In genomic region chr7:20330176-20330796, GRCh38 we compare ENCODE assay signal across 8 cellular contexts. TPM values are rescaled to one million over a fixed set of nuclear protein-coding genes. Genes with fewer than 3 reads are reported as not detected.
DNase-seq lines count a peak whose midpoint lies in the region; ATAC-seq, FAIRE-seq and TF ChIP-seq lines count a peak whose summit lies in the region.

No MANE protein-coding gene starts in this region.

- WGBS in tibial nerve, 2 donors: 1 to 2% methylated on average over 33 of the region's 42 CpGs

- DNase-seq in CD8-positive, alpha-beta T cell: peak in 1 of 7 experiments; percentile 5
- DNase-seq in GM19239 (ENCODE audit: insufficient read length, low spot score) (peak; percentile 34), NCI-H774 (lab: John Stamatoyannopoulos, UW) (peak; percentile 55), globus pallidus (ENCODE audit: low spot score) (peak; percentile 94), tibial nerve (ENCODE audit: low spot score in 2 of 2) (peak; percentile 81 to 89)
- DNase-seq in activated naive CD4-positive, alpha-beta T cell treated with Interleukin-2 at 50 U/mL for 16 hours: peak; percentile 65

- peak overlapping the region; percentile 73 for H3K4me3 Mint-ChIP-seq in CD8-positive, alpha-beta T cell

- FAIRE-seq in GM19239 (lab: Jason Lieb, UNC): peak; percentile 94

- H3K27ac Mint-ChIP-seq in CD8-positive, alpha-beta T cell: peak overlapping the region; percentile 18

- peaks cover 21% of the 10 kb centered on the region for H3K4me1 Mint-ChIP-seq in CD8-positive, alpha-beta T cell (ENCODE audit: low read depth)

- ATAC-seq in CD8-positive, alpha-beta T cell: no peak
- ATAC-seq in HG03342 (IDR thresholded peaks at IDR 0.05; ENCODE audit: unreplicated experiment): peak; percentile 55

- TF ChIP-seq POLR2A in tibial nerve (IDR thresholded peaks at IDR 0.05): peak; percentile 31 to 60

- no peaks in the 10 kb centered on the region for H3K36me3 Mint-ChIP-seq in CD8-positive, alpha-beta T cell

- no peaks in the 10 kb centered on the region for H3K9me3 ChIP-seq in CD8-positive, alpha-beta T cell (ENCODE audit: low read length)
- H3K9me3 ChIP-seq in neutrophil: no peaks in the 10 kb centered on the region
- H3K9me3 ChIP-seq in tibial nerve: no peaks in the 10 kb centered on the region

- no peak for TF ChIP-seq CTCF in CD8-positive, alpha-beta T cell (IDR thresholded peaks at IDR 0.05)
- TF ChIP-seq CTCF in neutrophil (IDR thresholded peaks at IDR 0.05) (no peak), tibial nerve (IDR thresholded peaks at IDR 0.05) (peak in 1 of 5 experiments; percentile 7)

- H3K4me3 ChIP-seq in CD8-positive, alpha-beta T cell (ENCODE audit: low read depth, low read length): no peak overlapping the region
- peak overlapping the region; percentile 25 to 52 for H3K4me3 ChIP-seq in neutrophil (ENCODE audit: low read depth in 1 of 2, low read length in 1 of 2)
- peak overlapping the region; percentile 66 to 87 (median 85) for H3K4me3 ChIP-seq in tibial nerve

- intact Hi-C loops in CD8-positive, alpha-beta T cell (cut with DNase I, micrococcal nuclease): no loop called here

- no peaks in the 10 kb centered on the region for H3K36me3 ChIP-seq in CD8-positive, alpha-beta T cell (ENCODE audit: insufficient read depth, low read length)
- H3K36me3 ChIP-seq in neutrophil: no peaks in the 10 kb centered on the region
- no peaks in the 10 kb centered on the region for H3K36me3 ChIP-seq in tibial nerve

- no peaks in the 10 kb centered on the region for H3K9me3 Mint-ChIP-seq in CD8-positive, alpha-beta T cell

- no peak overlapping the region for H3K27ac ChIP-seq in CD8-positive, alpha-beta T cell (ENCODE audit: low read depth, low read length)
- H3K27ac ChIP-seq in neutrophil (no peak overlapping the region), tibial nerve (peak overlapping the region; percentile 92 to 98 (median 96))

- peaks cover 12% of the 10 kb centered on the region for H3K4me1 ChIP-seq in CD8-positive, alpha-beta T cell (ENCODE audit: insufficient read depth, low read length)
- peaks cover 21 to 24% of the 10 kb centered on the region in 2 experiments for H3K4me1 ChIP-seq in neutrophil (ENCODE audit: control insufficient read depth in 1 of 2, insufficient read depth in 1 of 2, low read depth in 1 of 2, low read length in 1 of 2)
- peaks cover 0 to 15% (median 3%) of the 10 kb centered on the region in 4 donors for H3K4me1 ChIP-seq in tibial nerve

- TF ChIP-seq EP300 in tibial nerve (IDR thresholded peaks at IDR 0.05): peak; percentile 32 to 91

- CTCF ChIA-PET in CD8-positive, alpha-beta T cell (lab: Charles Lee): no interaction called here

- peaks cover 4% of the 10 kb centered on the region for H3K27me3 ChIP-seq in CD8-positive, alpha-beta T cell (ENCODE audit: insufficient read depth, low read length)
- peaks cover 77% of the 10 kb centered on the region for H3K27me3 ChIP-seq in neutrophil
- H3K27me3 ChIP-seq in tibial nerve: no peaks in the 10 kb centered on the region

- H3K27me3 Mint-ChIP-seq in CD8-positive, alpha-beta T cell (ENCODE audit: low read depth): peaks cover 28% of the 10 kb centered on the region

- POLR2A ChIA-PET in CD8-positive, alpha-beta T cell (lab: Charles Lee): no interaction called here

RNA-seq across cellular contexts. Expression of gene ITGB8, which starts 0.4 kb away (rescaled TPM):
- not detected for total RNA-seq in CD8-positive, alpha-beta T cell
- 100 to 1,000 TPM; 199 to 606 (median 388) TPM for total RNA-seq in tibial nerve

Comparison
In these comparisons a context has a peak if more than half of its experiments do, and no peak if none do; other contexts are left out.
1. H3K27ac ChIP-seq: peak in tibial nerve (4 of 4); none in CD8-positive, alpha-beta T cell (single experiment) and neutrophil (single experiment).
2. RNA of gene ITGB8, which starts 0.4 kb away (total RNA-seq): 199 to 606 TPM in tibial nerve; not detected in CD8-positive, alpha-beta T cell; every median in the first group is over 100 times any median in the second.